ENCODE assay signal across 9 cellular contexts in the genomic region with DNA sequence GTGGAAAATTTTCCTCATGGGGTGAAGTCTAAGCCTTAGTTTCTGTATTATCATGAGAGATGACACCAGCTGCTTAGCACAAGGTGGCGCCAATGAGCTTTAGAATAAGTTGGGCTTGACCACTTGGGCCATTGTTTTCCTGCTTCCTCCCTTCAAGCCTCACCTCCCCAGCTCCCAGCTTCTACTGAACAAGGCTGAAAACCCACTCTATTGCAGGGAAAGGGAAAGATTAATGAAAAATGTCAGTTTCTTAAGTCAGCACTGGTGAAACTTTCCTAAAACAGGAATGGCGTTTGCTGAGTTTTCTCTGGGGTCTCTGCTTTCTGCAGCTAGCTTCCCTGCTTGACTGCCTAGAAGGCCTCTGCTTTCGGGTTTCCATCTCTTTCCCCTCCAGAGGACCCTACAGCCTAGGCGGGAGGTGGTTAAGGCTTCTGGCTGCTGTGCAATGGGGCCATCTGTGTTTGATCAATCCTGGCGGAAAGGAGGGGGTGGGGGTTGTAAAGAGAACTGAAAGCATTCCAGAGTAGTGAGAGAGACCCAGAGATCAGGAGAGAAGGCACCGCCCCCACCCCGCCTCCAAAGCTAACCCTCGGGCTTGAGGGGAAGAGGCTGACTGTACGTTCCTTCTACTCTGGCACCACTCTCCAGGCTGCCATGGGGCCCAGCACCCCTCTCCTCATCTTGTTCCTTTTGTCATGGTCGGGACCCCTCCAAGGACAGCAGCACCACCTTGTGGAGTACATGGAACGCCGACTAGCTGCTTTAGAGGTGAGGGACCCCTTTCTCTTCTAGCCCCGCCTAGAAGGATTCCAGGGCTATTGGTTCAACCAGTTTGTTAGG. TPM values are rescaled to one million over a fixed set of nuclear protein-coding genes. Genes with fewer than 3 reads are reported as not detected.
DNase-seq lines count a peak whose midpoint lies in the region; ATAC-seq and TF ChIP-seq lines count a peak whose summit lies in the region.
"Had no signal": no experiment of that assay in that cellular context is flagged by ENCODE, and none has a peak within 500 bp of the region (broad histone marks: within the 10 kb centered on the region; RNA-seq: fewer than 3 reads in every experiment).

A gene with protein sequence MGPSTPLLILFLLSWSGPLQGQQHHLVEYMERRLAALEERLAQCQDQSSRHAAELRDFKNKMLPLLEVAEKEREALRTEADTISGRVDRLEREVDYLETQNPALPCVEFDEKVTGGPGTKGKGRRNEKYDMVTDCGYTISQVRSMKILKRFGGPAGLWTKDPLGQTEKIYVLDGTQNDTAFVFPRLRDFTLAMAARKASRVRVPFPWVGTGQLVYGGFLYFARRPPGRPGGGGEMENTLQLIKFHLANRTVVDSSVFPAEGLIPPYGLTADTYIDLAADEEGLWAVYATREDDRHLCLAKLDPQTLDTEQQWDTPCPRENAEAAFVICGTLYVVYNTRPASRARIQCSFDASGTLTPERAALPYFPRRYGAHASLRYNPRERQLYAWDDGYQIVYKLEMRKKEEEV (plus strand): TSS at position 612 of the 840 bp plus-strand sequence. CDS start 43 bp downstream, at position 655.

- intact Hi-C loops in activated T-helper 1 cell treated with anti-CD3 and anti-CD28 coated beads, Interleukin-12 subunit alpha, Interleukin-12 subunit beta, Interleukin-2, Interleukin-4 antibody, amounts not matched to agents 30 ng/mL and 10 ng/mL and 1 ng/mL, durations not matched to agents 14 hours and 24 hours and 36 hours (cut with micrococcal nuclease): loop anchor here (1.0 to 10.0 kb wide), 5 partner anchors 303 to 736 kb away; partner anchors contain the start of genes DENND2C, NRAS and TRIM33

- H3K4me1 ChIP-seq in foreskin keratinocyte: peaks cover 19% of the 10 kb centered on the region
- peaks cover 14 to 74% of the 10 kb centered on the region in 2 donors for H3K4me1 ChIP-seq in thoracic aorta (ENCODE audit: control insufficient read depth in 1 of 2, low read depth in 2 of 2)

- DNase-seq in Daoy (ENCODE audit: low read depth): peak; percentile 94
- DNase-seq in HUDEP-2 (lab: John Stamatoyannopoulos, UW; ENCODE audit: unreplicated experiment in 76 of 76): peak in 57 of 76 experiments; percentile 1 to 73 (median 46)
- DNase-seq in NOMO-1 treated with DMSO at 0.1 percent for 48 hours (lab: John Stamatoyannopoulos, UW; ENCODE audit: unreplicated experiment): peak; percentile 82
- no peak for DNase-seq in activated T-helper 1 cell treated with anti-CD3 and anti-CD28 coated beads, Interleukin-12 subunit alpha, Interleukin-12 subunit beta, Interleukin-2, Interleukin-4 antibody, amounts not matched to agents 30 ng/mL and 10 ng/mL and 1 ng/mL, durations not matched to agents 14 hours and 24 hours and 36 hours (ENCODE audit: low spot score)
- DNase-seq in foreskin keratinocyte: peak; percentile 75 to 90
- peak; percentile 83 for DNase-seq in nephron progenitor cell
- DNase-seq in thoracic aorta (ENCODE audit: low spot score): peak; percentile 64

- H3K36me3 Mint-ChIP-seq in activated T-helper 1 cell treated with anti-CD3 and anti-CD28 coated beads, Interleukin-12 subunit alpha, Interleukin-12 subunit beta, Interleukin-2, Interleukin-4 antibody, amounts not matched to agents 30 ng/mL and 10 ng/mL and 1 ng/mL, durations not matched to agents 14 hours and 24 hours and 36 hours (ENCODE audit: low read depth): peaks cover 13% of the 10 kb centered on the region
- H3K36me3 Mint-ChIP-seq in nephron progenitor cell (ENCODE audit: low read depth): peaks cover 24% of the 10 kb centered on the region

- no peaks in the 10 kb centered on the region for H3K36me3 ChIP-seq in thoracic aorta

- H3K27ac ChIP-seq in foreskin keratinocyte (peak within 1 kb of the TSS; percentile 5), thoracic aorta (peak within 1 kb of the TSS; percentile 67 to 76)

- H3K9me3 ChIP-seq in thoracic aorta: no peaks in the 10 kb centered on the region

- TF ChIP-seq CTCF in foreskin keratinocyte (conservative IDR thresholded peaks at IDR 0.05): peak; percentile 94
- peak; percentile 67 for TF ChIP-seq CTCF in nephron progenitor cell (IDR thresholded peaks at IDR 0.05)
- peak; percentile 61 for TF ChIP-seq CTCF in thoracic aorta (IDR thresholded peaks at IDR 0.05)

- peak within 1 kb of the TSS; percentile 11 for H3K27ac Mint-ChIP-seq in activated T-helper 1 cell treated with anti-CD3 and anti-CD28 coated beads, Interleukin-12 subunit alpha, Interleukin-12 subunit beta, Interleukin-2, Interleukin-4 antibody, amounts not matched to agents 30 ng/mL and 10 ng/mL and 1 ng/mL, durations not matched to agents 14 hours and 24 hours and 36 hours
- peak within 1 kb of the TSS; percentile 97 for H3K27ac Mint-ChIP-seq in nephron progenitor cell
- H3K27ac Mint-ChIP-seq: memory B cell had no signal

- H3K4me1 Mint-ChIP-seq in activated T-helper 1 cell treated with anti-CD3 and anti-CD28 coated beads, Interleukin-12 subunit alpha, Interleukin-12 subunit beta, Interleukin-2, Interleukin-4 antibody, amounts not matched to agents 30 ng/mL and 10 ng/mL and 1 ng/mL, durations not matched to agents 14 hours and 24 hours and 36 hours (ENCODE audit: low read depth): peaks cover 43% of the 10 kb centered on the region
- peaks cover 95% of the 10 kb centered on the region for H3K4me1 Mint-ChIP-seq in nephron progenitor cell

- peak within 1 kb of the TSS; percentile 63 for H3K4me3 ChIP-seq in thoracic aorta

- ATAC-seq in foreskin keratinocyte (peak; percentile 86), thoracic aorta (ENCODE audit: insufficient number of reproducible peaks, low FRiP score, low read depth) (peak; percentile 71), GM18870 (IDR thresholded peaks at IDR 0.05; ENCODE audit: unreplicated experiment) (no peak)

- no peaks in the 10 kb centered on the region for H3K27me3 Mint-ChIP-seq in activated T-helper 1 cell treated with anti-CD3 and anti-CD28 coated beads, Interleukin-12 subunit alpha, Interleukin-12 subunit beta, Interleukin-2, Interleukin-4 antibody, amounts not matched to agents 30 ng/mL and 10 ng/mL and 1 ng/mL, durations not matched to agents 14 hours and 24 hours and 36 hours (ENCODE audit: insufficient read depth)
- H3K27me3 Mint-ChIP-seq in nephron progenitor cell (ENCODE audit: low read depth, poor library complexity): no peaks in the 10 kb centered on the region
- H3K27me3 Mint-ChIP-seq: memory B cell had no signal

- no peak within 1 kb of the TSS for H3K4me3 Mint-ChIP-seq in activated T-helper 1 cell treated with anti-CD3 and anti-CD28 coated beads, Interleukin-12 subunit alpha, Interleukin-12 subunit beta, Interleukin-2, Interleukin-4 antibody, amounts not matched to agents 30 ng/mL and 10 ng/mL and 1 ng/mL, durations not matched to agents 14 hours and 24 hours and 36 hours
- peak within 1 kb of the TSS; percentile 80 for H3K4me3 Mint-ChIP-seq in nephron progenitor cell
- H3K4me3 Mint-ChIP-seq: memory B cell had no signal

- no peaks in the 10 kb centered on the region for H3K9me3 Mint-ChIP-seq in activated T-helper 1 cell treated with anti-CD3 and anti-CD28 coated beads, Interleukin-12 subunit alpha, Interleukin-12 subunit beta, Interleukin-2, Interleukin-4 antibody, amounts not matched to agents 30 ng/mL and 10 ng/mL and 1 ng/mL, durations not matched to agents 14 hours and 24 hours and 36 hours
- no peaks in the 10 kb centered on the region for H3K9me3 Mint-ChIP-seq in nephron progenitor cell
- H3K9me3 Mint-ChIP-seq: memory B cell had no signal

- H3K27me3 ChIP-seq in foreskin keratinocyte (no peaks in the 10 kb centered on the region), thoracic aorta (replicated peaks; ENCODE audit: insufficient read depth) (no peaks in the 10 kb centered on the region)

RNA-seq across cellular contexts. Expression of the gene that starts here (rescaled TPM):
- 2.3 and 2.4 TPM in 2 replicates for total RNA-seq in Daoy (2014; rRNA removed; shearing (Covaris generic))
- total RNA-seq in activated T-helper 1 cell treated with anti-CD3 and anti-CD28 coated beads, Interleukin-12 subunit alpha, Interleukin-12 subunit beta, Interleukin-2, Interleukin-4 antibody, amounts not matched to agents 30 ng/mL and 10 ng/mL and 1 ng/mL, durations not matched to agents 14 hours and 24 hours and 36 hours: 0.10 TPM in 2 replicates
- total RNA-seq in foreskin keratinocyte: 10.6 and 11.1 TPM in 2 replicates
- 13.0 and 14.2 TPM in 2 replicates for polyA plus RNA-seq in foreskin keratinocyte
- total RNA-seq in thoracic aorta: 10 to 100 TPM; 56.0 to 63.9 TPM
